In genomic region chr1:184385863-184386262, GRCh38 we compare ENCODE assay signal across 9 cellular contexts. TPM values are rescaled to one million over a fixed set of nuclear protein-coding genes. Genes with fewer than 3 reads are reported as not detected.
DNase-seq lines count a peak whose midpoint lies in the region; ATAC-seq, FAIRE-seq and TF ChIP-seq lines count a peak whose summit lies in the region.
"Had no signal": no experiment of that assay in that cellular context is flagged by ENCODE, and none has a peak within 500 bp of the region (broad histone marks: within the 10 kb centered on the region; RNA-seq: fewer than 3 reads in every experiment).

No MANE protein-coding gene starts in this region.

- ATAC-seq in A549: no peak
- ATAC-seq in central memory CD8-positive, alpha-beta T cell (replicated peaks; ENCODE audit: extremely low read depth, poor library complexity, severe bottlenecking): no peak
- ATAC-seq in HG03520 (IDR thresholded peaks at IDR 0.05; ENCODE audit: unreplicated experiment): no peak
- ATAC-seq in GM18511 (IDR thresholded peaks at IDR 0.05; ENCODE audit: unreplicated experiment): no peak
- ATAC-seq in HG03457 (IDR thresholded peaks at IDR 0.05; ENCODE audit: unreplicated experiment): no peak

- H3K9me3 Mint-ChIP-seq in central memory CD8-positive, alpha-beta T cell: no peaks in the 10 kb centered on the region

- H3K27ac ChIP-seq in A549: peak overlapping the region; percentile 76 to 88
- H3K27ac ChIP-seq in HUES6 (ENCODE audit: low read depth, low read length): no peak overlapping the region
- H3K27ac ChIP-seq in mucosa of rectum (ENCODE audit: low read depth in 2 of 2, low read length in 2 of 2): peak overlapping the region in 1 of 2 donors; percentile 80

- TF ChIP-seq CTCF in A549 (IDR thresholded peaks at IDR 0.05): no peak

- no peaks in the 10 kb centered on the region for H3K27me3 Mint-ChIP-seq in central memory CD8-positive, alpha-beta T cell

- H3K4me1 ChIP-seq in A549 (peaks cover 18% of the 10 kb centered on the region), HUES6 (ENCODE audit: control insufficient read depth, insufficient read depth, low read length) (peaks cover 42% of the 10 kb centered on the region), mucosa of rectum (ENCODE audit: control insufficient read depth in 2 of 2, insufficient read depth in 2 of 2, low read length in 2 of 2) (peaks cover 6 to 12% of the 10 kb centered on the region in 2 donors)

- peak overlapping the region; percentile 91 for H3K4me2 ChIP-seq in A549

- H3K9ac ChIP-seq in HUES6 (ENCODE audit: low read length): peak overlapping the region; percentile 73
- peak overlapping the region; percentile 68 to 85 for H3K9ac ChIP-seq in mucosa of rectum (ENCODE audit: low read depth in 1 of 2, low read length in 2 of 2)

- H3K4me3 ChIP-seq in A549 (peak overlapping the region; percentile 79), HUES6 (ENCODE audit: low read depth, low read length) (peak overlapping the region; percentile 87), mucosa of rectum (ENCODE audit: low read length in 2 of 2) (peak overlapping the region; percentile 73 to 91)

- CTCF ChIA-PET in A549 (lab: Yijun Ruan, JAX): interaction anchor here (0.6 to 1.3 kb wide), 4 partner anchors 8 to 278 kb away, joined by 3 read pairs; no protein-coding TSS in a partner anchor

- H3K9me3 ChIP-seq in A549 (no peaks in the 10 kb centered on the region), HUES6 (ENCODE audit: control insufficient read depth, insufficient read depth, low read depth, low read length) (no peaks in the 10 kb centered on the region), mucosa of rectum (ENCODE audit: control insufficient read depth in 2 of 2, low read length in 2 of 2) (no peaks in the 10 kb centered on the region)

- 83% methylated on average over 11 of the region's 11 CpGs for WGBS in A549 (ENCODE audit: missing lambda C conversion rate)

- peaks cover 22% of the 10 kb centered on the region for H3K36me3 Mint-ChIP-seq in central memory CD8-positive, alpha-beta T cell (ENCODE audit: insufficient read depth)

- no peak for DNase-seq in A549 (ENCODE audit: low read depth in 1 of 2, low spot score in 1 of 2)
- DNase-seq in central memory CD8-positive, alpha-beta T cell (ENCODE audit: low spot score in 2 of 2): no peak
- no peak for DNase-seq in activated CD4-positive, CD25-positive, alpha-beta regulatory T cell (lab: John Stamatoyannopoulos, UW)

- H3K27me3 ChIP-seq in HUES6 (ENCODE audit: control insufficient read depth, insufficient read depth, low read length) (peaks cover 59% of the 10 kb centered on the region), mucosa of rectum (ENCODE audit: control insufficient read depth in 2 of 2, insufficient read depth in 2 of 2, low read length in 2 of 2) (peaks cover 0 to 4% of the 10 kb centered on the region in 2 donors)

- peak overlapping the region; percentile 87 for H3K4me3 Mint-ChIP-seq in central memory CD8-positive, alpha-beta T cell

- H3K27ac Mint-ChIP-seq in central memory CD8-positive, alpha-beta T cell (ENCODE audit: low read depth): peak overlapping the region; percentile 70

- no peak for TF ChIP-seq POLR2A in A549 (IDR thresholded peaks at IDR 0.05; ENCODE audit: low read length)

- FAIRE-seq in A549 (lab: Jason Lieb, UNC): no peak
- FAIRE-seq: islet of Langerhans had no signal

- TF ChIP-seq EP300 in A549 (IDR thresholded peaks at IDR 0.05): no peak

- H3K36me3 ChIP-seq in HUES6 (ENCODE audit: control insufficient read depth, insufficient read depth, low read length) (no peaks in the 10 kb centered on the region), mucosa of rectum (ENCODE audit: control insufficient read depth in 2 of 2, insufficient read depth in 2 of 2, low read length in 2 of 2) (no peaks in the 10 kb centered on the region)

- no peak for TF ChIP-seq RAD21 in A549 (conservative IDR thresholded peaks at IDR 0.05 in 1 of 2, IDR thresholded peaks at IDR 0.05 in 1 of 2)

- H3K4me1 Mint-ChIP-seq in central memory CD8-positive, alpha-beta T cell: peaks cover 52% of the 10 kb centered on the region

- POLR2A ChIA-PET in A549 (lab: Yijun Ruan, JAX): no interaction called here

TF ChIP-seq in A549, 52 proteins besides CTCF, POLR2A, EP300 and RAD21:
- no peak for TF ChIP-seq HES2 (IDR thresholded peaks at IDR 0.05)
- no peak for TF ChIP-seq ELK1 (IDR thresholded peaks at IDR 0.05; ENCODE audit: low read depth, low read length)
- TF ChIP-seq CHD4 (IDR thresholded peaks at IDR 0.05; ENCODE audit: borderline replicate concordance): no peak
- no peak for TF ChIP-seq TP53 (CRISPR knock-in tag; IDR thresholded peaks at IDR 0.05)
- TF ChIP-seq ATOH8 (CRISPR knock-in tag; IDR thresholded peaks at IDR 0.05; ENCODE audit: low read depth): no peak

RNA-seq across cellular contexts. Expression of gene C1orf21, which starts 1.0 kb away (rescaled TPM):
- polyA plus RNA-seq in A549 (2011; rRNA removed) (9.6 and 11.6 TPM in 2 replicates), A549 (2017; fragmentation: RNase III; extraction: RNeasy Plus Mini Kit Qiagen cat#74134 plus additional on column Dnase treatment) (9.7 to 11.4 TPM (median 10.8 TPM) in 3 replicates)
- 2.5 and 2.6 TPM in 2 replicates for polyA plus RNA-seq in A549 (2012; cell fraction: cytosol; rRNA removed)
- polyA plus RNA-seq in A549 (2012; cell fraction: nucleus; rRNA removed): 0.43 and 0.93 TPM in 2 replicates
- polyA minus RNA-seq in A549 (2011; rRNA and poly(A)+ RNA removed): 1.3 and 1.6 TPM in 2 replicates
